10 cellular contexts compared by ENCODE assay signal in genomic region chr19:4744451-4745170, GRCh38. TPM values are rescaled to one million over a fixed set of nuclear protein-coding genes. Genes with fewer than 3 reads are reported as not detected.
DNase-seq lines count a peak whose midpoint lies in the region; ATAC-seq and TF ChIP-seq lines count a peak whose summit lies in the region.
"Had no signal": no experiment of that assay in that cellular context is flagged by ENCODE, and none has a peak within 500 bp of the region (broad histone marks: within the 10 kb centered on the region; RNA-seq: fewer than 3 reads in every experiment).

No MANE protein-coding gene starts in this region.

- no peak for TF ChIP-seq CTCF in A673 (conservative IDR thresholded peaks at IDR 0.05; ENCODE audit: low read depth, low read length)
- TF ChIP-seq CTCF in LNCaP clone FGC (IDR thresholded peaks at IDR 0.05; ENCODE audit: control insufficient read depth, extremely low read depth, insufficient read depth) = no peak
- TF ChIP-seq CTCF in choroid plexus epithelial cell (conservative IDR thresholded peaks at IDR 0.05; ENCODE audit: low read depth, low read length) = no peak
- TF ChIP-seq CTCF in mesothelial cell of epicardium (IDR thresholded peaks at IDR 0.05; ENCODE audit: unreplicated experiment) = no peak

- intact Hi-C loops in A673 (cut with micrococcal nuclease; ENCODE audit: unreplicated experiment) = no loop called here

- no peak for ATAC-seq in activated T-helper 17 cell treated with anti-CD3 and anti-CD28 coated beads, Interleukin-2, amount 50 U/mL, for 72 hours (replicated peaks)

- peaks cover 45% of the 10 kb centered on the region for H3K27me3 Mint-ChIP-seq in mesothelial cell of epicardium (ENCODE audit: low read depth)
- peaks cover 32% of the 10 kb centered on the region for H3K27me3 Mint-ChIP-seq in activated T-helper 17 cell treated with anti-CD3 and anti-CD28 coated beads, Interleukin-2, amount 50 U/mL, for 72 hours

- no TSS peak for BruUV-seq in A673 (replicated peaks; lab: Mats Ljungman, UMichigan)

- peak overlapping the region; percentile 53 for H3K27ac Mint-ChIP-seq in mesothelial cell of epicardium
- H3K27ac Mint-ChIP-seq in activated T-helper 17 cell treated with anti-CD3 and anti-CD28 coated beads, Interleukin-2, amount 50 U/mL, for 72 hours = no peak overlapping the region

- CTCF ChIA-PET in A673 (lab: Charles Lee) = interaction anchor here (1.9 kb wide), 1 partner anchor 47 kb away, joined by 7 read pairs; the partner anchor contains the start of gene FEM1A

- peak; percentile 64 for DNase-seq in A673 (ENCODE audit: low spot score)
- DNase-seq in LNCaP clone FGC (ENCODE audit: low read depth) = peak; percentile 7
- DNase-seq in choroid plexus epithelial cell (ENCODE audit: low read depth) = peak; percentile 90
- no peak for DNase-seq in mesothelial cell of epicardium (ENCODE audit: low spot score in 2 of 2, unreplicated experiment in 2 of 2)
- DNase-seq in NCI-H446 treated with DMSO at 0.1 percent for 48 hours (lab: John Stamatoyannopoulos, UW) = no peak
- no peak for DNase-seq in NCI-H187 (lab: John Stamatoyannopoulos, UW)
- no peak for DNase-seq in T-helper 2 cell
- DNase-seq: CD4-positive, alpha-beta memory T cell; H9 had no signal

- H3K4me1 Mint-ChIP-seq in mesothelial cell of epicardium = peaks cover 12% of the 10 kb centered on the region
- H3K4me1 Mint-ChIP-seq in activated T-helper 17 cell treated with anti-CD3 and anti-CD28 coated beads, Interleukin-2, amount 50 U/mL, for 72 hours = no peaks in the 10 kb centered on the region

- H3K4me3 ChIP-seq in A673 (ENCODE audit: low read depth, low read length, poor library complexity, severe bottlenecking) (no peak overlapping the region), LNCaP clone FGC (ENCODE audit: low read depth, low read length) (no peak overlapping the region), choroid plexus epithelial cell (ENCODE audit: low read depth, low read length) (no peak overlapping the region)

- no peak overlapping the region for H3K27ac ChIP-seq in A673 (ENCODE audit: low read depth, low read length, poor library complexity, severe bottlenecking)

- no peaks in the 10 kb centered on the region for H3K36me3 ChIP-seq in A673 (ENCODE audit: insufficient read depth, low read length, poor library complexity, severe bottlenecking)

- no peaks in the 10 kb centered on the region for H3K9me3 ChIP-seq in A673 (ENCODE audit: low read depth, low read length, poor library complexity, severe bottlenecking)

- no peaks in the 10 kb centered on the region for H3K9me3 Mint-ChIP-seq in mesothelial cell of epicardium
- H3K9me3 Mint-ChIP-seq in activated T-helper 17 cell treated with anti-CD3 and anti-CD28 coated beads, Interleukin-2, amount 50 U/mL, for 72 hours = no peaks in the 10 kb centered on the region
- H3K9me3 Mint-ChIP-seq: CD4-positive, alpha-beta memory T cell; H9 had no signal

- POLR2A ChIA-PET in A673 (lab: Charles Lee; ENCODE audit: low non-redundant PET) = no interaction called here

- H3K36me3 Mint-ChIP-seq in mesothelial cell of epicardium = no peaks in the 10 kb centered on the region
- H3K36me3 Mint-ChIP-seq in activated T-helper 17 cell treated with anti-CD3 and anti-CD28 coated beads, Interleukin-2, amount 50 U/mL, for 72 hours (ENCODE audit: low read depth) = no peaks in the 10 kb centered on the region

- H3K4me3 Mint-ChIP-seq in mesothelial cell of epicardium = no peak overlapping the region
- no peak overlapping the region for H3K4me3 Mint-ChIP-seq in activated T-helper 17 cell treated with anti-CD3 and anti-CD28 coated beads, Interleukin-2, amount 50 U/mL, for 72 hours
- H3K4me3 Mint-ChIP-seq: CD4-positive, alpha-beta memory T cell had no signal

- H3K27me3 ChIP-seq in A673 (replicated peaks; ENCODE audit: insufficient read depth, low read depth, low read length, poor library complexity) = no peaks in the 10 kb centered on the region

- H3K4me1 ChIP-seq in A673 (ENCODE audit: insufficient read depth, low read length, poor library complexity, severe bottlenecking) = peaks cover 10% of the 10 kb centered on the region

RNA-seq across cellular contexts. Expression of gene DPP9, which starts 21.0 kb away (rescaled TPM):
- 60.2 and 65.7 TPM in 2 replicates for total RNA-seq in A673 (2021)
- 36.8 to 37.1 TPM (median 36.9 TPM) in 3 replicates for total RNA-seq in mesothelial cell of epicardium
- total RNA-seq in activated T-helper 17 cell treated with anti-CD3 and anti-CD28 coated beads, Interleukin-2, amount 50 U/mL, for 72 hours = 10 to 100 TPM; 52.3 to 90.9 TPM

RNA-seq across cellular contexts. Expression of gene FEM1A, which starts 46.9 kb away (rescaled TPM):
- total RNA-seq in A673 (2021) = 17.4 and 18.9 TPM in 2 replicates
- 11.0 to 11.5 TPM (median 11.5 TPM) in 3 replicates for total RNA-seq in mesothelial cell of epicardium
- 10 to 100 TPM in 1 of 2 donors, 1 to 10 TPM in 1; 7.1 to 15.4 TPM for total RNA-seq in activated T-helper 17 cell treated with anti-CD3 and anti-CD28 coated beads, Interleukin-2, amount 50 U/mL, for 72 hours

Comparison
In these comparisons a context has a peak if more than half of its experiments do, and no peak if none do; other contexts are left out.
1. DNase-seq: peak in A673 (single experiment), LNCaP clone FGC (single experiment) and choroid plexus epithelial cell (single experiment); none in mesothelial cell of epicardium (0 of 2), NCI-H446 treated with DMSO at 0.1 percent for 48 hours (single experiment), NCI-H187 (0 of 2) and T-helper 2 cell (0 of 5).